ENCODE assay signal across 10 cellular contexts in the genomic region with DNA sequence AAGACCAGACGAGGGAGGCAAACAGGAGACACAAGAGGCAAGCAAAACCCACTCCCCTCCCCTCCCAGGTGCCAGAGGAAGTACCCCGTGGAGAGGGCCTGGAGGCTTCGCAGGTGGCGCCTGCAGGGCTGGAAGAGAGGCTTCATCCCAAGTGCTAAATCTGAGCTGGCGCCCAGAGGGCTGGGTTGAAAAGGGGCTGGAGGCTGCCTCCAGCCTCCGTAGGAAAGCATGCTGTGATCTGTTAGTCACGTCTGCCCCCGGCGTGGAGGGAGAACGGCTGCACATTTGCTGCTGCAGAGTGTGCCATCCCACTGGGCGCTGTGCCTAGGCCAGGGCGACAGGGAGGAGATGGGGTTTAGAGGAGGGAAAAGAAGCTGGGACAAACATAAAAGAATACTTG. TPM values are rescaled to one million over a fixed set of nuclear protein-coding genes. Genes with fewer than 3 reads are reported as not detected.
A peak's percentile ranks its signal among the peaks of the same experiment; 100 is the strongest.
DNase-seq lines count a peak whose midpoint lies in the region; ATAC-seq and TF ChIP-seq lines count a peak whose summit lies in the region.
"Had no signal": no experiment of that assay in that cellular context is flagged by ENCODE, and none has a peak within 500 bp of the region (broad histone marks: within the 10 kb centered on the region; RNA-seq: fewer than 3 reads in every experiment).

No MANE protein-coding gene starts in this region.

- no peak for TF ChIP-seq CTCF in osteoblast (IDR thresholded peaks at IDR 0.05; ENCODE audit: extremely low read depth, low read depth, low read length)

- H3K79me2 ChIP-seq in osteoblast (ENCODE audit: insufficient read depth, low read length): no peaks in the 10 kb centered on the region

- ATAC-seq in HG03354 (IDR thresholded peaks at IDR 0.05; ENCODE audit: poor library complexity, severe bottlenecking, unreplicated experiment) (no peak), GM21576 (IDR thresholded peaks at IDR 0.05; ENCODE audit: unreplicated experiment) (no peak)
- ATAC-seq: natural killer cell treated with Interleukin-12 subunit alpha and Interleukin-12 subunit beta and Interleukin-15 and Interleukin-18, amount 100 ng/mL, for 72 hours had no signal

- DNase-seq in NCI-H146 (lab: John Stamatoyannopoulos, UW) (peak; percentile 47), NCI-H146 treated with DMSO at 0.1 percent for 48 hours (lab: John Stamatoyannopoulos, UW; ENCODE audit: unreplicated experiment) (no peak), ELF-1 (ENCODE audit: low read depth, low spot score) (peak; percentile 53), osteoblast (ENCODE audit: insufficient read length, low spot score, missing footprints) (peak; percentile 30), erythroblast (lab: John Stamatoyannopoulos, UW) (no peak)
- DNase-seq: NCI-H2227 treated with DMSO at 0.1 percent for 48 hours had no signal

- H3K27me3 ChIP-seq in duodenal mucosa (ENCODE audit: control insufficient read depth in 1 of 2, insufficient read depth in 2 of 2, low read length in 2 of 2) (no peaks in the 10 kb centered on the region), osteoblast (ENCODE audit: insufficient read depth, low read length) (peaks cover 3% of the 10 kb centered on the region)

- H3K4me1 ChIP-seq in duodenal mucosa (ENCODE audit: control insufficient read depth in 1 of 2, insufficient read depth in 2 of 2, low read length in 2 of 2) (peaks cover 21 to 37% of the 10 kb centered on the region in 2 donors), osteoblast (ENCODE audit: insufficient read depth, low read length) (no peaks in the 10 kb centered on the region)

- no peaks in the 10 kb centered on the region for H3K9me3 ChIP-seq in duodenal mucosa (ENCODE audit: control insufficient read depth in 1 of 2, low read length in 2 of 2)
- no peaks in the 10 kb centered on the region for H3K9me3 ChIP-seq in osteoblast (ENCODE audit: low read depth, low read length)

- no peak overlapping the region for H3K27ac ChIP-seq in duodenal mucosa (ENCODE audit: low read depth, low read length)
- no peak overlapping the region for H3K27ac ChIP-seq in osteoblast (ENCODE audit: low read depth, low read length)

- H3K4me2 ChIP-seq in osteoblast (ENCODE audit: insufficient read depth, low read length): no peak overlapping the region

- H2AFZ ChIP-seq in osteoblast (ENCODE audit: low read length): no peak overlapping the region

- H3K36me3 ChIP-seq in duodenal mucosa (ENCODE audit: control insufficient read depth in 1 of 2, insufficient read depth in 2 of 2, low read length in 2 of 2) (no peaks in the 10 kb centered on the region), osteoblast (ENCODE audit: insufficient read depth, low read length) (no peaks in the 10 kb centered on the region)

- TF ChIP-seq POLR2A in erythroblast (IDR thresholded peaks at IDR 0.05; ENCODE audit: low read length): no peak

- H3K4me3 ChIP-seq in duodenal mucosa (ENCODE audit: low read depth in 1 of 2, low read length in 2 of 2): no peak overlapping the region
- H3K4me3 ChIP-seq in osteoblast (ENCODE audit: insufficient read depth, low read length): no peak overlapping the region

- peak overlapping the region; percentile 10 to 25 for H3K9ac ChIP-seq in duodenal mucosa (ENCODE audit: low read depth in 1 of 2, low read length in 2 of 2)

- H4K20me1 ChIP-seq in osteoblast (ENCODE audit: insufficient read depth, low read length): no peaks in the 10 kb centered on the region

RNA-seq across cellular contexts. Expression of a gene that starts 16.9 kb away (rescaled TPM):
- 2.9 and 3.2 TPM in 2 replicates for total RNA-seq in osteoblast

Comparison
In these comparisons a context has a peak if more than half of its experiments do, and no peak if none do; other contexts are left out.
1. DNase-seq: peak in NCI-H146 (single experiment), ELF-1 (single experiment) and osteoblast (single experiment); none in NCI-H146 treated with DMSO at 0.1 percent for 48 hours (single experiment) and erythroblast (0 of 2).